10 cellular contexts compared by ENCODE assay signal in genomic region chr13:48221301-48222190, GRCh38. TPM values are rescaled to one million over a fixed set of nuclear protein-coding genes. Genes with fewer than 3 reads are reported as not detected.
A peak's percentile ranks its signal among the peaks of the same experiment; 100 is the strongest.
DNase-seq lines count a peak whose midpoint lies in the region; ATAC-seq, FAIRE-seq and TF ChIP-seq lines count a peak whose summit lies in the region.
"Had no signal": no experiment of that assay in that cellular context is flagged by ENCODE, and none has a peak within 500 bp of the region (broad histone marks: within the 10 kb centered on the region; RNA-seq: fewer than 3 reads in every experiment).

No MANE protein-coding gene starts in this region.

- H3K9me3 Mint-ChIP-seq in activated CD4-positive, alpha-beta T cell treated with anti-CD3 and anti-CD28 coated beads, Interleukin-2, amount 10 ng/mL, durations not matched to agents 24 days and 14 days: peaks cover 14% of the 10 kb centered on the region
- H3K9me3 Mint-ChIP-seq in Caco-2 (ENCODE audit: unreplicated experiment): no peaks in the 10 kb centered on the region

- no peak for TF ChIP-seq POLR2A in HepG2 (IDR thresholded peaks at IDR 0.05; ENCODE audit: insufficient read depth in 1 of 2, low read depth in 2 of 2, low read length in 2 of 2)

- no peaks in the 10 kb centered on the region for H4K20me1 ChIP-seq in HepG2 (ENCODE audit: insufficient read depth, low read length)

- ATAC-seq in HepG2 (peak; percentile 78), HG02571 (IDR thresholded peaks at IDR 0.05; ENCODE audit: unreplicated experiment) (no peak)

- peak overlapping the region; percentile 69 for H3K4me3 Mint-ChIP-seq in activated CD4-positive, alpha-beta T cell treated with anti-CD3 and anti-CD28 coated beads, Interleukin-2, amount 10 ng/mL, durations not matched to agents 24 days and 14 days
- no peak overlapping the region for H3K4me3 Mint-ChIP-seq in Caco-2 (ENCODE audit: unreplicated experiment)

- no peak overlapping the region for H2AFZ ChIP-seq in HepG2 (ENCODE audit: low read length)

- H3K4me3 ChIP-seq in adipocyte (ENCODE audit: low read length): peak overlapping the region; percentile 89
- peak overlapping the region in 2 of 3 experiments; percentile 49 to 58; a peak in 4 of 6 replicates for H3K4me3 ChIP-seq in HepG2 (replicated peaks in 1 of 3; ENCODE audit: insufficient read depth in 1 of 3, low read depth in 2 of 3, low read length in 3 of 3)
- H3K4me3 ChIP-seq in thymus (ENCODE audit: low read length): peak overlapping the region; percentile 15
- H3K4me3 ChIP-seq in Caco-2 (ENCODE audit: low read depth, low read length): no peak overlapping the region

- H3K27me3 ChIP-seq in adipocyte (replicated peaks; ENCODE audit: control insufficient read depth, insufficient read depth, low read length): no peaks in the 10 kb centered on the region
- H3K27me3 ChIP-seq in HepG2 (ENCODE audit: control insufficient read depth in 1 of 2, insufficient read depth in 2 of 2, low read length in 2 of 2): no peaks in the 10 kb centered on the region
- no peaks in the 10 kb centered on the region for H3K27me3 ChIP-seq in thymus (ENCODE audit: control insufficient read depth, insufficient read depth)
- H3K27me3 ChIP-seq in Caco-2 (replicated peaks; ENCODE audit: control insufficient read depth, insufficient read depth, low read length): no peaks in the 10 kb centered on the region

- in situ Hi-C loops in HepG2 (cut with HindIII; ENCODE audit: extremely low pct_ligation_motif_present, low pct_unique_long_range_greater_than_20kb): no loop called here

- CTCF ChIA-PET in HepG2 (lab: Yijun Ruan, JAX; ENCODE audit: low intra/inter-chr PET ratio, low total read pairs) (no interaction called here), Caco-2 (lab: Charles Lee) (no interaction called here)

- no peaks in the 10 kb centered on the region for H3K36me3 ChIP-seq in adipocyte (ENCODE audit: control insufficient read depth, insufficient read depth, low read length, severe bottlenecking)
- no peaks in the 10 kb centered on the region for H3K36me3 ChIP-seq in HepG2 (replicated peaks in 1 of 2; ENCODE audit: control insufficient read depth in 1 of 2, insufficient read depth in 2 of 2, low read length in 2 of 2)
- H3K36me3 ChIP-seq in thymus (ENCODE audit: control insufficient read depth, insufficient read depth): no peaks in the 10 kb centered on the region
- no peaks in the 10 kb centered on the region for H3K36me3 ChIP-seq in Caco-2 (ENCODE audit: control insufficient read depth, insufficient read depth, low read length)

- H3K27ac ChIP-seq in HepG2 (ENCODE audit: extremely low read length, insufficient read depth, low read length) (no peak overlapping the region), thymus (ENCODE audit: low read depth) (peak overlapping the region; percentile 86)

- peak overlapping the region; percentile 87 for H3K9ac ChIP-seq in adipocyte (ENCODE audit: low read length)
- no peak overlapping the region for H3K9ac ChIP-seq in HepG2 (ENCODE audit: insufficient read depth, low read depth, low read length)

- TF ChIP-seq RAD21 in HepG2 (CRISPR knock-in tag; IDR thresholded peaks at IDR 0.05): no peak

- TF ChIP-seq EP300 in HepG2 (IDR thresholded peaks at IDR 0.05; ENCODE audit: low read depth in 2 of 2, low read length in 2 of 2) (no peak), HepG2 (CRISPR knock-in tag; IDR thresholded peaks at IDR 0.05; ENCODE audit: borderline replicate concordance) (no peak)

- BruUV-seq in HepG2 (replicated peaks; lab: Mats Ljungman, UMichigan) (no TSS peak), Caco-2 (replicated peaks; lab: Mats Ljungman, UMichigan) (no TSS peak)

- no peak for FAIRE-seq in HepG2 (lab: Jason Lieb, UNC)

- peaks cover 7% of the 10 kb centered on the region for H3K36me3 Mint-ChIP-seq in activated CD4-positive, alpha-beta T cell treated with anti-CD3 and anti-CD28 coated beads, Interleukin-2, amount 10 ng/mL, durations not matched to agents 24 days and 14 days (ENCODE audit: low read depth)
- H3K36me3 Mint-ChIP-seq in Caco-2 (ENCODE audit: insufficient read depth, unreplicated experiment): no peaks in the 10 kb centered on the region

- WGBS in HepG2 (ENCODE audit: low lambda C conversion rate): 30% methylated on average over 9 of the region's 9 CpGs
- WGBS in thymus: 36% methylated on average over 9 of the region's 9 CpGs

- POLR2A ChIA-PET in HepG2 (lab: Yijun Ruan, JAX) (interaction anchor here (0.8 to 3.1 kb wide), 2 partner anchors 9 to 11 kb away, joined by 4 to 29 read pairs; partner anchors contain the start of gene ITM2B), Caco-2 (lab: Charles Lee) (interaction anchor here (0.8 kb wide), 1 partner anchor 14 kb away, joined by 3 read pairs; no protein-coding TSS in a partner anchor)

- H3K4me2 ChIP-seq in HepG2 (ENCODE audit: low read depth, low read length): peak overlapping the region; percentile 76

- H3K9me3 ChIP-seq in adipocyte (ENCODE audit: control insufficient read depth, low read length) (no peaks in the 10 kb centered on the region), HepG2 (ENCODE audit: low read length) (no peaks in the 10 kb centered on the region), thymus (ENCODE audit: control insufficient read depth) (no peaks in the 10 kb centered on the region), Caco-2 (no peaks in the 10 kb centered on the region; the same call in 1 of the 2 replicates)

- H3K27me3 Mint-ChIP-seq in activated CD4-positive, alpha-beta T cell treated with anti-CD3 and anti-CD28 coated beads, Interleukin-2, amount 10 ng/mL, durations not matched to agents 24 days and 14 days: peaks cover 18% of the 10 kb centered on the region
- no peaks in the 10 kb centered on the region for H3K27me3 Mint-ChIP-seq in Caco-2 (ENCODE audit: insufficient read depth, unreplicated experiment)

- peaks cover 35% of the 10 kb centered on the region for H3K4me1 Mint-ChIP-seq in activated CD4-positive, alpha-beta T cell treated with anti-CD3 and anti-CD28 coated beads, Interleukin-2, amount 10 ng/mL, durations not matched to agents 24 days and 14 days
- H3K4me1 Mint-ChIP-seq in Caco-2 (ENCODE audit: low read depth, unreplicated experiment): peaks cover 5% of the 10 kb centered on the region

- TF ChIP-seq CTCF in HepG2 (CRISPR knock-in tag; IDR thresholded peaks at IDR 0.05): no peak
- no peak for TF ChIP-seq CTCF in Caco-2 (IDR thresholded peaks at IDR 0.05; ENCODE audit: insufficient read depth in 1 of 2, low read depth in 1 of 2, low read length in 1 of 2, severe bottlenecking in 1 of 2, unreplicated experiment in 1 of 2)

- H3K79me2 ChIP-seq in HepG2 (ENCODE audit: insufficient read depth, low read length): no peaks in the 10 kb centered on the region

- H3K4me1 ChIP-seq in adipocyte (ENCODE audit: control insufficient read depth, insufficient read depth, low read length) (peaks cover 17% of the 10 kb centered on the region), HepG2 (ENCODE audit: insufficient read depth, low read length) (peaks cover 39% of the 10 kb centered on the region), thymus (ENCODE audit: control insufficient read depth, insufficient read depth, low read length) (peaks cover 13% of the 10 kb centered on the region), Caco-2 (no peaks in the 10 kb centered on the region)

- peak overlapping the region; percentile 78 for H3K27ac Mint-ChIP-seq in activated CD4-positive, alpha-beta T cell treated with anti-CD3 and anti-CD28 coated beads, Interleukin-2, amount 10 ng/mL, durations not matched to agents 24 days and 14 days
- H3K27ac Mint-ChIP-seq in Caco-2 (ENCODE audit: unreplicated experiment): no peak overlapping the region

- peak; percentile 73 for DNase-seq in activated CD4-positive, alpha-beta T cell treated with anti-CD3 and anti-CD28 coated beads, Interleukin-2, amount 10 ng/mL, durations not matched to agents 24 days and 14 days
- DNase-seq in activated CD4-positive, alpha-beta T cell treated with anti-CD3 and anti-CD28 coated beads, Interleukin-2, amount 50 U/mL, for 4 hours: no peak
- no peak for DNase-seq in adipocyte (ENCODE audit: low read depth)
- no peak for DNase-seq in HepG2 (ENCODE audit: low spot score)
- DNase-seq in Caco-2: no peak
- DNase-seq in iPS-NIHi11 (ENCODE audit: low spot score): no peak
- DNase-seq: NCI-H510A treated with DMSO at 0.1 percent for 48 hours; stimulated activated CD4-positive, alpha-beta T cell treated with anti-CD3 and anti-CD28 coated beads, Interleukin-2, amount 100 ng/mL, for 48 hours had no signal

- intact Hi-C loops in activated CD4-positive, alpha-beta T cell treated with anti-CD3 and anti-CD28 coated beads, Interleukin-2, amount 10 ng/mL, durations not matched to agents 24 days and 14 days (cut with micrococcal nuclease): loop anchor here (1.0 to 2.0 kb wide), 5 partner anchors 14 to 341 kb away; no protein-coding TSS in a partner anchor
- intact Hi-C loops in HepG2 (cut with micrococcal nuclease; ENCODE audit: unreplicated experiment) (no loop called here), Caco-2 (cut with micrococcal nuclease; ENCODE audit: unreplicated experiment) (no loop called here)

TF ChIP-seq in HepG2, 621 proteins besides CTCF, POLR2A, EP300 and RAD21 (continues in another document):
- TF ChIP-seq MTF1 (CRISPR knock-in tag; IDR thresholded peaks at IDR 0.05): no peak

RNA-seq across cellular contexts. Expression of gene ITM2B, which starts 11.5 kb away (rescaled TPM):
- 51.7 and 53.1 TPM in 2 replicates for total RNA-seq in activated CD4-positive, alpha-beta T cell treated with anti-CD3 and anti-CD28 coated beads, Interleukin-2, amount 10 ng/mL, durations not matched to agents 24 days and 14 days
- total RNA-seq in HepG2 (2016; rRNA removed; fragmentation: Illumina TruSeq; extraction: Trizol): 80.7 and 158 TPM in 2 replicates
- 19.7 and 23.5 TPM in 2 replicates for total RNA-seq in HepG2 (2016; cell fraction: cytosol; rRNA removed; fragmentation: Illumina TruSeq; extraction: Trizol; ENCODE audit: low read depth)
- total RNA-seq in HepG2 (2016; cell fraction: insoluble cytoplasmic fraction; rRNA removed; fragmentation: Illumina TruSeq; extraction: Trizol): 78.9 and 158 TPM in 2 replicates
- 28.8 and 29.1 TPM in 2 replicates for total RNA-seq in HepG2 (2016; cell fraction: membrane; rRNA removed; fragmentation: Illumina TruSeq; extraction: Trizol)
- 139 and 183 TPM in 2 replicates for total RNA-seq in HepG2 (2016; cell fraction: nucleus; rRNA removed; fragmentation: Illumina TruSeq; extraction: Trizol)
- polyA plus RNA-seq in HepG2 (2011; rRNA removed): 285 and 373 TPM in 2 replicates
- 119 and 216 TPM in 2 replicates for polyA plus RNA-seq in HepG2 (2011; cell fraction: cytosol; rRNA removed)
- 51.2 and 79.9 TPM in 2 replicates for polyA plus RNA-seq in HepG2 (2011; cell fraction: nucleus; rRNA removed)
- polyA plus RNA-seq in HepG2 (2012): 312 and 366 TPM in 2 replicates
- 32.7 and 38.7 TPM in 2 replicates for polyA plus RNA-seq in HepG2 (2016; cell fraction: cytosol; fragmentation: Illumina TruSeq; extraction: Trizol; ENCODE audit: low read depth)
- polyA plus RNA-seq in HepG2 (2016; cell fraction: insoluble cytoplasmic fraction; fragmentation: Illumina TruSeq; extraction: Trizol; ENCODE audit: low read depth): 145 and 159 TPM in 2 replicates
- polyA plus RNA-seq in HepG2 (2016; cell fraction: membrane; fragmentation: Illumina TruSeq; extraction: Trizol; ENCODE audit: low read depth): 44.0 and 47.1 TPM in 2 replicates
- polyA plus RNA-seq in HepG2 (2016; cell fraction: nucleus; fragmentation: Illumina TruSeq; extraction: Trizol; ENCODE audit: insufficient read depth, low read depth): 391 and 415 TPM in 2 replicates
- polyA minus RNA-seq in HepG2 (2011; rRNA and poly(A)+ RNA removed; ENCODE audit: low replicate concordance): 16.4 and 36.7 TPM in 2 replicates
- 139 and 194 TPM in 2 replicates for polyA minus RNA-seq in HepG2 (2011; cell fraction: cytosol; rRNA and poly(A)+ RNA removed)
- polyA minus RNA-seq in HepG2 (2011; cell fraction: nucleus; rRNA and poly(A)+ RNA removed): 29.0 and 53.7 TPM in 2 replicates
- polyA plus RNA-seq in thymus: 720 TPM
- total RNA-seq in Caco-2 (2022): 202 and 224 TPM in 2 replicates
